ENCODE assay signal across 15 cellular contexts in the genomic region with DNA sequence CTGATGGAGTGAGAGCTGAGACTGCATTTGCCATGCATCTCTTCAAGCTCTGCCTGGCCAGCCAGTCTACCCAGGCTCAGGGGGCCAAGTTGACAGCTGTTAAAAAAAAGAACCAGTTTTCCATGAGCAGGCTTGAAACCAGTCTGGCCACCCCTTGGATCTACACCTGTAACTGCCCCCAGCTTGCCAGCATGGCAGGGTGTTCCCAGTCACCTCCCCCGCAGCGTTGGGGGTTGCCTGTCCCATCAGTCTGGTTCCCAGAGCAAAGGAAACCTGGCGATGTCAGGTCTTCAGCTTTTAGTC.
DNase-seq lines count a peak whose midpoint lies in the region; ATAC-seq and TF ChIP-seq lines count a peak whose summit lies in the region.
"Had no signal": no experiment of that assay in that cellular context is flagged by ENCODE, and none has a peak within 500 bp of the region (broad histone marks: within the 10 kb centered on the region; RNA-seq: fewer than 3 reads in every experiment).

No MANE protein-coding gene starts in this region.

- H3K27me3 Mint-ChIP-seq in brain (no peaks in the 10 kb centered on the region), mesothelial cell of epicardium (ENCODE audit: low read depth) (no peaks in the 10 kb centered on the region)
- H3K27me3 Mint-ChIP-seq in naive thymus-derived CD4-positive, alpha-beta T cell: no peaks in the 10 kb centered on the region
- H3K27me3 Mint-ChIP-seq: activated T-helper 17 cell treated with anti-CD3 and anti-CD28 coated beads, Interleukin-2, amount 50 U/mL, for 72 hours had no signal

- H3K9me3 ChIP-seq in AG04450 (ENCODE audit: control insufficient read depth, insufficient read depth, low read length): no peaks in the 10 kb centered on the region
- H3K9me3 ChIP-seq in naive thymus-derived CD4-positive, alpha-beta T cell (ENCODE audit: control insufficient read depth in 2 of 3, low read length in 3 of 3): no peaks in the 10 kb centered on the region
- H3K9me3 ChIP-seq: left lung had no signal

- peaks cover 96% of the 10 kb centered on the region for H3K4me1 Mint-ChIP-seq in brain
- peaks cover 83% of the 10 kb centered on the region for H3K4me1 Mint-ChIP-seq in mesothelial cell of epicardium
- H3K4me1 Mint-ChIP-seq in naive thymus-derived CD4-positive, alpha-beta T cell: peaks cover 6 to 35% (median 22%) of the 10 kb centered on the region in 7 donors

- POLR2A ChIA-PET in AG04450 (lab: Yijun Ruan, JAX): no interaction called here
- POLR2A ChIA-PET in naive thymus-derived CD4-positive, alpha-beta T cell (lab: Charles Lee): no interaction called here

- H3K27ac Mint-ChIP-seq in brain (peak overlapping the region in 3 of 5 experiments; percentile 88 to 96 (median 93)), mesothelial cell of epicardium (peak overlapping the region; percentile 95)
- peak overlapping the region in 1 of 9 donors; percentile 36 for H3K27ac Mint-ChIP-seq in naive thymus-derived CD4-positive, alpha-beta T cell
- H3K27ac Mint-ChIP-seq: activated CD8-positive, alpha-beta T cell treated with anti-CD3 and anti-CD28 coated beads, Interleukin-2, amount 10 ng/mL, durations not matched to agents 7 days and 5 days had no signal

- no peak overlapping the region for H3K4me3 Mint-ChIP-seq in brain
- H3K4me3 Mint-ChIP-seq in mesothelial cell of epicardium: no peak overlapping the region
- H3K4me3 Mint-ChIP-seq in naive thymus-derived CD4-positive, alpha-beta T cell: no peak overlapping the region
- H3K4me3 Mint-ChIP-seq: activated CD8-positive, alpha-beta T cell treated with anti-CD3 and anti-CD28 coated beads, Interleukin-2, amount 10 ng/mL, durations not matched to agents 7 days and 5 days; activated T-helper 17 cell treated with anti-CD3 and anti-CD28 coated beads, Interleukin-2, amount 50 U/mL, for 72 hours had no signal

- DNase-seq in AG04450 (ENCODE audit: low read depth, low spot score) (no peak), mesothelial cell of epicardium (ENCODE audit: low spot score in 2 of 2, unreplicated experiment in 2 of 2) (no peak), DMS114 treated with DMSO at 0.1 percent for 48 hours (lab: John Stamatoyannopoulos, UW; ENCODE audit: unreplicated experiment) (no peak)
- no peak for DNase-seq in naive thymus-derived CD4-positive, alpha-beta T cell
- DNase-seq: activated CD8-positive, alpha-beta T cell treated with anti-CD3 and anti-CD28 coated beads, Interleukin-2, amount 10 ng/mL, durations not matched to agents 7 days and 5 days; left lung; NCI-H187 treated with DMSO at 0.1 percent for 48 hours; NCI-H526; nucleus accumbens had no signal

- intact Hi-C loops in naive thymus-derived CD4-positive, alpha-beta T cell (cut with micrococcal nuclease): loop anchor here in 1 of 2 donors (5.0 kb wide), 1 partner anchor 668 kb away; no protein-coding TSS in a partner anchor

- ATAC-seq in GM18870 (IDR thresholded peaks at IDR 0.05; ENCODE audit: unreplicated experiment): no peak
- no peak for ATAC-seq in naive thymus-derived CD4-positive, alpha-beta T cell
- ATAC-seq in GM21528 (IDR thresholded peaks at IDR 0.05; ENCODE audit: low FRiP score, unreplicated experiment): no peak
- ATAC-seq: activated CD8-positive, alpha-beta T cell treated with anti-CD3 and anti-CD28 coated beads, Interleukin-2, amount 10 ng/mL, durations not matched to agents 7 days and 5 days; activated T-helper 17 cell treated with anti-CD3 and anti-CD28 coated beads, Interleukin-2, amount 50 U/mL, for 72 hours; left lung; Panc1 had no signal

- H3K36me3 Mint-ChIP-seq in brain (no peaks in the 10 kb centered on the region), mesothelial cell of epicardium (no peaks in the 10 kb centered on the region)
- H3K36me3 Mint-ChIP-seq in naive thymus-derived CD4-positive, alpha-beta T cell: peaks cover 0 to 2% (median 0%) of the 10 kb centered on the region in 5 donors

- H3K4me3 ChIP-seq in AG04450 (ENCODE audit: low read depth, low read length) (no peak overlapping the region), skin epidermis (no peak overlapping the region)
- no peak overlapping the region for H3K4me3 ChIP-seq in naive thymus-derived CD4-positive, alpha-beta T cell (ENCODE audit: low read length)
- H3K4me3 ChIP-seq: left lung had no signal

- H3K27me3 ChIP-seq in AG04450 (ENCODE audit: control insufficient read depth, insufficient read depth, low read length): no peaks in the 10 kb centered on the region
- H3K27me3 ChIP-seq in naive thymus-derived CD4-positive, alpha-beta T cell (ENCODE audit: control insufficient read depth in 2 of 2, insufficient read depth in 2 of 2, low read length in 2 of 2): no peaks in the 10 kb centered on the region
- H3K27me3 ChIP-seq: left lung had no signal

- H3K36me3 ChIP-seq in naive thymus-derived CD4-positive, alpha-beta T cell (ENCODE audit: control insufficient read depth in 2 of 3, insufficient read depth in 3 of 3, low read length in 3 of 3): no peaks in the 10 kb centered on the region
- H3K36me3 ChIP-seq: left lung had no signal

- H3K9me3 Mint-ChIP-seq in brain (peaks cover 0 to 3% (median 0%) of the 10 kb centered on the region in 5 experiments), mesothelial cell of epicardium (no peaks in the 10 kb centered on the region)
- H3K9me3 Mint-ChIP-seq in naive thymus-derived CD4-positive, alpha-beta T cell: peaks cover 0 to 3% (median 0%) of the 10 kb centered on the region in 11 donors
- H3K9me3 Mint-ChIP-seq: activated T-helper 17 cell treated with anti-CD3 and anti-CD28 coated beads, Interleukin-2, amount 50 U/mL, for 72 hours had no signal

- peaks cover 0 to 11% of the 10 kb centered on the region in 2 donors for H3K4me1 ChIP-seq in naive thymus-derived CD4-positive, alpha-beta T cell (ENCODE audit: control insufficient read depth in 2 of 2, insufficient read depth in 2 of 2, low read length in 2 of 2)

- H3K27ac ChIP-seq in AG04450 (ENCODE audit: low read depth, low read length) (peak overlapping the region; percentile 42), skin epidermis (peak overlapping the region in 20 of 21 experiments; percentile 28 to 87 (median 73))
- no peak overlapping the region for H3K27ac ChIP-seq in naive thymus-derived CD4-positive, alpha-beta T cell (ENCODE audit: low read depth, low read length)

- no peak for TF ChIP-seq CTCF in AG04450 (IDR thresholded peaks at IDR 0.05; ENCODE audit: low read depth, low read length)
- no peak for TF ChIP-seq CTCF in brain (conservative IDR thresholded peaks at IDR 0.05)
- TF ChIP-seq CTCF in mesothelial cell of epicardium (IDR thresholded peaks at IDR 0.05; ENCODE audit: unreplicated experiment): no peak

- CTCF ChIA-PET in AG04450 (lab: Charles Lee): interaction anchor here (0.5 kb wide), 1 partner anchor 53 kb away, joined by 3 read pairs; no protein-coding TSS in a partner anchor
- CTCF ChIA-PET in naive thymus-derived CD4-positive, alpha-beta T cell (lab: Charles Lee): no interaction called here
